In genomic region chr1:38046884-38047602, GRCh38 we compare ENCODE assay signal across 8 cellular contexts. TPM values are rescaled to one million over a fixed set of nuclear protein-coding genes. Genes with fewer than 3 reads are reported as not detected.
DNase-seq lines count a peak whose midpoint lies in the region; ATAC-seq and TF ChIP-seq lines count a peak whose summit lies in the region.

No MANE protein-coding gene starts in this region.

- H3K27me3 ChIP-seq in Panc1 (ENCODE audit: control insufficient read depth, insufficient read depth, low read length) (peaks cover 11% of the 10 kb centered on the region; the same call in 1 of the 2 replicates), neural cell (ENCODE audit: insufficient read depth, low read depth, low read length) (peaks cover 37% of the 10 kb centered on the region)

- no peaks in the 10 kb centered on the region for H3K36me3 Mint-ChIP-seq in stimulated activated naive CD8-positive, alpha-beta T cell treated with anti-CD3 and anti-CD28 coated beads, Interleukin-15, Interleukin-2, amounts not matched to agents 100 ng/mL and 50 ng/mL, for 24 hours (ENCODE audit: low read depth)

- peak overlapping the region; percentile 66 for H3K4me3 Mint-ChIP-seq in stimulated activated naive CD8-positive, alpha-beta T cell treated with anti-CD3 and anti-CD28 coated beads, Interleukin-15, Interleukin-2, amounts not matched to agents 100 ng/mL and 50 ng/mL, for 24 hours

- ATAC-seq in GM19351 (IDR thresholded peaks at IDR 0.05; ENCODE audit: unreplicated experiment): peak; percentile 62
- ATAC-seq in HG03520 (IDR thresholded peaks at IDR 0.05; ENCODE audit: unreplicated experiment): peak; percentile 10
- ATAC-seq in Panc1: peak; percentile 96

- no peaks in the 10 kb centered on the region for H3K36me3 ChIP-seq in Panc1 (ENCODE audit: control insufficient read depth, insufficient read depth, low read length)
- no peaks in the 10 kb centered on the region for H3K36me3 ChIP-seq in neural cell (ENCODE audit: insufficient read depth, low read length)

- H3K27ac ChIP-seq in Panc1 (ENCODE audit: low read length) (no peak overlapping the region), neural cell (ENCODE audit: low read length) (peak overlapping the region; percentile 53)

- H3K27ac Mint-ChIP-seq in stimulated activated naive CD8-positive, alpha-beta T cell treated with anti-CD3 and anti-CD28 coated beads, Interleukin-15, Interleukin-2, amounts not matched to agents 100 ng/mL and 50 ng/mL, for 24 hours: no peak overlapping the region

- H3K9ac ChIP-seq in neural cell (ENCODE audit: low read length): peak overlapping the region; percentile 71

- TF ChIP-seq CTCF in AG10803 (conservative IDR thresholded peaks at IDR 0.05; ENCODE audit: low read length) (no peak), Panc1 (IDR thresholded peaks at IDR 0.05) (no peak), foreskin fibroblast (IDR thresholded peaks at IDR 0.05; ENCODE audit: low read depth, low read length) (no peak), neural cell (IDR thresholded peaks at IDR 0.05; ENCODE audit: poor library complexity, severe bottlenecking) (peak; percentile 65)

- BruUV-seq in Panc1 (replicated peaks; lab: Mats Ljungman, UMichigan): no TSS peak

- peaks cover 4% of the 10 kb centered on the region; the same call in 1 of the 2 replicates for H3K4me1 ChIP-seq in Panc1 (ENCODE audit: control insufficient read depth, insufficient read depth, low read length)

- H3K4me2 ChIP-seq in neural cell (ENCODE audit: low read length): peak overlapping the region; percentile 32

- intact Hi-C loops in Panc1 (cut with micrococcal nuclease; ENCODE audit: unreplicated experiment): no loop called here

- POLR2A ChIA-PET in Panc1 (lab: Charles Lee): interaction anchor here (0.6 to 0.7 kb wide), 2 partner anchors 17 to 614 kb away, joined by 3 to 4 read pairs; no protein-coding TSS in a partner anchor

- peak; percentile 27 for TF ChIP-seq EP300 in neural cell (conservative IDR thresholded peaks at IDR 0.05; ENCODE audit: poor library complexity, severe bottlenecking)

- CTCF ChIA-PET in Panc1 (lab: Charles Lee): interaction anchor here (0.6 to 1.0 kb wide), 3 partner anchors 24 to 33 kb away, joined by 3 to 8 read pairs (median 3); no protein-coding TSS in a partner anchor

- H3F3A ChIP-seq in neural cell (ENCODE audit: insufficient read depth, low read length, poor library complexity, severe bottlenecking): no peaks in the 10 kb centered on the region

- TF ChIP-seq RAD21 in neural cell (conservative IDR thresholded peaks at IDR 0.05): peak; percentile 79

- H3K9me3 Mint-ChIP-seq in stimulated activated naive CD8-positive, alpha-beta T cell treated with anti-CD3 and anti-CD28 coated beads, Interleukin-15, Interleukin-2, amounts not matched to agents 100 ng/mL and 50 ng/mL, for 24 hours: no peaks in the 10 kb centered on the region

- H4K20me1 ChIP-seq in neural cell (ENCODE audit: insufficient read depth): peaks cover 20% of the 10 kb centered on the region

- peaks cover 55% of the 10 kb centered on the region for H3K27me3 Mint-ChIP-seq in stimulated activated naive CD8-positive, alpha-beta T cell treated with anti-CD3 and anti-CD28 coated beads, Interleukin-15, Interleukin-2, amounts not matched to agents 100 ng/mL and 50 ng/mL, for 24 hours

- DNase-seq in AG10803 (ENCODE audit: low read depth) (peak; percentile 73), Panc1 (ENCODE audit: low read depth, low spot score) (no peak), foreskin fibroblast (peak; percentile 81 to 92)
- peak; percentile 92 for DNase-seq in activated effector memory CD4-positive, alpha-beta T cell treated with anti-CD3 and anti-CD28 coated beads, Interleukin-2, amount 50 U/mL, for 16 hours

- H3K4me3 ChIP-seq in AG10803 (ENCODE audit: low read length) (peak overlapping the region; percentile 53), Panc1 (ENCODE audit: low read depth in 2 of 2, low read length in 2 of 2) (peak overlapping the region; percentile 53 to 54), foreskin fibroblast (ENCODE audit: low read depth in 1 of 2, low read length in 2 of 2) (peak overlapping the region; percentile 42 to 53), neural cell (ENCODE audit: low read length) (peak overlapping the region; percentile 88)

- no peaks in the 10 kb centered on the region for H3K9me2 ChIP-seq in neural cell (ENCODE audit: insufficient read depth, low read length)

- H3K9me3 ChIP-seq in Panc1 (ENCODE audit: control insufficient read depth, insufficient read depth, low read depth, low read length) (no peaks in the 10 kb centered on the region), neural cell (ENCODE audit: low read length) (no peaks in the 10 kb centered on the region)

- H3K79me2 ChIP-seq in neural cell (replicated peaks; ENCODE audit: insufficient read depth, low read length): peaks cover 29% of the 10 kb centered on the region

- in situ Hi-C loops in Panc1 (cut with HindIII; ENCODE audit: low pct_unique_long_range_greater_than_20kb, low sequenced_read_pairs): no loop called here

- peak overlapping the region; percentile 32 for H2AFZ ChIP-seq in neural cell (ENCODE audit: low read depth, low read length)

- H3K4me1 Mint-ChIP-seq in stimulated activated naive CD8-positive, alpha-beta T cell treated with anti-CD3 and anti-CD28 coated beads, Interleukin-15, Interleukin-2, amounts not matched to agents 100 ng/mL and 50 ng/mL, for 24 hours (ENCODE audit: low read depth): peaks cover 13% of the 10 kb centered on the region

TF ChIP-seq in neural cell, 6 proteins besides CTCF, POLR2A, EP300 and RAD21:
- TF ChIP-seq, protein P1, sequence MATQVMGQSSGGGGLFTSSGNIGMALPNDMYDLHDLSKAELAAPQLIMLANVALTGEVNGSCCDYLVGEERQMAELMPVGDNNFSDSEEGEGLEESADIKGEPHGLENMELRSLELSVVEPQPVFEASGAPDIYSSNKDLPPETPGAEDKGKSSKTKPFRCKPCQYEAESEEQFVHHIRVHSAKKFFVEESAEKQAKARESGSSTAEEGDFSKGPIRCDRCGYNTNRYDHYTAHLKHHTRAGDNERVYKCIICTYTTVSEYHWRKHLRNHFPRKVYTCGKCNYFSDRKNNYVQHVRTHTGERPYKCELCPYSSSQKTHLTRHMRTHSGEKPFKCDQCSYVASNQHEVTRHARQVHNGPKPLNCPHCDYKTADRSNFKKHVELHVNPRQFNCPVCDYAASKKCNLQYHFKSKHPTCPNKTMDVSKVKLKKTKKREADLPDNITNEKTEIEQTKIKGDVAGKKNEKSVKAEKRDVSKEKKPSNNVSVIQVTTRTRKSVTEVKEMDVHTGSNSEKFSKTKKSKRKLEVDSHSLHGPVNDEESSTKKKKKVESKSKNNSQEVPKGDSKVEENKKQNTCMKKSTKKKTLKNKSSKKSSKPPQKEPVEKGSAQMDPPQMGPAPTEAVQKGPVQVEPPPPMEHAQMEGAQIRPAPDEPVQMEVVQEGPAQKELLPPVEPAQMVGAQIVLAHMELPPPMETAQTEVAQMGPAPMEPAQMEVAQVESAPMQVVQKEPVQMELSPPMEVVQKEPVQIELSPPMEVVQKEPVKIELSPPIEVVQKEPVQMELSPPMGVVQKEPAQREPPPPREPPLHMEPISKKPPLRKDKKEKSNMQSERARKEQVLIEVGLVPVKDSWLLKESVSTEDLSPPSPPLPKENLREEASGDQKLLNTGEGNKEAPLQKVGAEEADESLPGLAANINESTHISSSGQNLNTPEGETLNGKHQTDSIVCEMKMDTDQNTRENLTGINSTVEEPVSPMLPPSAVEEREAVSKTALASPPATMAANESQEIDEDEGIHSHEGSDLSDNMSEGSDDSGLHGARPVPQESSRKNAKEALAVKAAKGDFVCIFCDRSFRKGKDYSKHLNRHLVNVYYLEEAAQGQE (IDR thresholded peaks at IDR 0.05; ENCODE audit: borderline replicate concordance): peak; percentile 37
- TF ChIP-seq TAF1 (IDR thresholded peaks at IDR 0.05; ENCODE audit: low read depth) (peak; percentile 58), MXI1 (conservative IDR thresholded peaks at IDR 0.05; ENCODE audit: poor library complexity, severe bottlenecking) (peak; percentile 84), SMC3 (conservative IDR thresholded peaks at IDR 0.05; ENCODE audit: poor library complexity) (peak; percentile 78), EZH2 (IDR thresholded peaks at IDR 0.05; ENCODE audit: borderline replicate concordance, insufficient read depth, low read length, poor library complexity, severe bottlenecking) (no peak), POLR2AphosphoS5 (IDR thresholded peaks at IDR 0.05) (peak; percentile 32)

RNA-seq across cellular contexts. Expression of gene POU3F1, which starts 0.5 kb away (rescaled TPM):
- 0.08 TPM for total RNA-seq in Panc1 (2021; ENCODE audit: unreplicated experiment)
- not detected for polyA plus RNA-seq in Panc1 (2012; ENCODE audit: insufficient read length)
- polyA plus RNA-seq in neural cell: 2.6 and 3.1 TPM in 2 replicates
- 4.9 and 6.6 TPM in 2 replicates for polyA minus RNA-seq in neural cell

RNA-seq across cellular contexts. Expression of gene UTP11, which starts 34.5 kb away (rescaled TPM):
- 53.8 TPM for total RNA-seq in Panc1 (2021; ENCODE audit: unreplicated experiment)
- 28.6 TPM for polyA plus RNA-seq in Panc1 (2012; ENCODE audit: insufficient read length)
- polyA plus RNA-seq in neural cell: 86.4 and 144 TPM in 2 replicates
- polyA minus RNA-seq in neural cell: 49.9 and 62.7 TPM in 2 replicates

RNA-seq across cellular contexts. Expression of gene FHL3, which starts 41.7 kb away (rescaled TPM):
- 23.4 TPM for total RNA-seq in Panc1 (2021; ENCODE audit: unreplicated experiment)
- 29.7 TPM for polyA plus RNA-seq in Panc1 (2012; ENCODE audit: insufficient read length)
- polyA plus RNA-seq in neural cell: 3.3 and 3.5 TPM in 2 replicates
- polyA minus RNA-seq in neural cell: 1.2 TPM in 2 replicates

RNA-seq across cellular contexts. Expression of gene SF3A3, which starts 57.2 kb away (rescaled TPM):
- 85.8 TPM for total RNA-seq in Panc1 (2021; ENCODE audit: unreplicated experiment)
- polyA plus RNA-seq in Panc1 (2012; ENCODE audit: insufficient read length): 94.1 TPM
- 104 and 123 TPM in 2 replicates for polyA plus RNA-seq in neural cell
- 111 and 133 TPM in 2 replicates for polyA minus RNA-seq in neural cell

Comparison
In these comparisons a context has a peak if more than half of its experiments do, and no peak if none do; other contexts are left out.
1. ATAC-seq: peak in every context shown above with its lines; median percentile 96 in Panc1; 62 in GM19351; 10 in HG03520.